In genomic region chr5:82597437-82597836, GRCh38 we compare ENCODE assay signal across 13 cellular contexts.
DNase-seq lines count a peak whose midpoint lies in the region; FAIRE-seq and TF ChIP-seq lines count a peak whose summit lies in the region.
"Had no signal": no experiment of that assay in that cellular context is flagged by ENCODE, and none has a peak within 500 bp of the region (broad histone marks: within the 10 kb centered on the region; RNA-seq: fewer than 3 reads in every experiment).

No MANE protein-coding gene starts in this region.

- POLR2A ChIA-PET in OCI-LY7 (lab: Charles Lee): interaction anchor here (0.6 kb wide), 1 partner anchor 159 kb away, joined by 3 read pairs; no protein-coding TSS in a partner anchor

- no peak for FAIRE-seq in HTR-8/SVneo (lab: Jason Lieb, UNC)
- FAIRE-seq: frontal cortex, GM12892 had no signal

- H3K9me3 ChIP-seq in OCI-LY7 (ENCODE audit: low read length): no peaks in the 10 kb centered on the region

- H2AFZ ChIP-seq in OCI-LY7 (ENCODE audit: low read length): no peak overlapping the region

- H3K79me2 ChIP-seq in OCI-LY7 (ENCODE audit: insufficient read depth, low read depth, low read length): no peaks in the 10 kb centered on the region

- no TSS peak for BruUV-seq in OCI-LY7 (replicated peaks; lab: Mats Ljungman, UMichigan)

- TF ChIP-seq CTCF in AG10803 (conservative IDR thresholded peaks at IDR 0.05; ENCODE audit: low read length): peak; percentile 13; the same call in 1 of the 2 replicates
- TF ChIP-seq CTCF in GM13976 (IDR thresholded peaks at IDR 0.05; ENCODE audit: borderline replicate concordance, control extremely low read depth, extremely low read depth, insufficient read depth, missing control alignments): peak; percentile 4
- peak; percentile 51 for TF ChIP-seq CTCF in OCI-LY7 (conservative IDR thresholded peaks at IDR 0.05; ENCODE audit: low read length)
- peak; percentile 11 for TF ChIP-seq CTCF in fibroblast of pulmonary artery (IDR thresholded peaks at IDR 0.05; ENCODE audit: low read length, missing control alignments)

- H3K27ac ChIP-seq in OCI-LY7 (ENCODE audit: low read depth, low read length, poor library complexity, severe bottlenecking): no peak overlapping the region

- CTCF ChIA-PET in OCI-LY7 (lab: Charles Lee; ENCODE audit: unreplicated experiment): no interaction called here

- no peak for DNase-seq in AG10803 (ENCODE audit: low read depth)
- no peak for DNase-seq in GM13976 (ENCODE audit: low spot score)
- no peak for DNase-seq in OCI-LY7 (ENCODE audit: low spot score)
- DNase-seq in fibroblast of pulmonary artery (ENCODE audit: low read depth): no peak
- DNase-seq in COR-L47 (lab: John Stamatoyannopoulos, UW): no peak
- DNase-seq in HTR-8/SVneo (ENCODE audit: insufficient read length, low spot score): no peak
- no peak for DNase-seq in NCI-H1436 (lab: John Stamatoyannopoulos, UW)
- no peak for DNase-seq in activated gamma-delta T cell treated with Interleukin-2 at 50 U/mL for 16 hours
- DNase-seq: activated naive CD4-positive, alpha-beta T cell treated with anti-CD3 and anti-CD28 coated beads, Interleukin-2, amount 10 ng/mL, durations not matched to agents 7 days and 5 days; NCI-H1048; NCI-H524 treated with DMSO at 0.1 percent for 48 hours had no signal

- H3K4me3 ChIP-seq in AG10803 (ENCODE audit: low read length) (no peak overlapping the region), OCI-LY7 (ENCODE audit: low read depth, low read length, poor library complexity, severe bottlenecking) (no peak overlapping the region), fibroblast of pulmonary artery (replicated peaks; ENCODE audit: low read depth, low read length) (no peak overlapping the region)

- H3K4me2 ChIP-seq in OCI-LY7 (ENCODE audit: low read length): no peak overlapping the region

- in situ Hi-C loops in GM13976 (cut with MboI; ENCODE audit: low sequenced_read_pairs, unreplicated experiment): no loop called here

- intact Hi-C loops in OCI-LY7 (cut with micrococcal nuclease; ENCODE audit: unreplicated experiment): no loop called here

- H3K4me1 ChIP-seq in OCI-LY7 (ENCODE audit: insufficient read depth, low read length, poor library complexity, severe bottlenecking): no peaks in the 10 kb centered on the region

- H3K9me2 ChIP-seq in OCI-LY7 (ENCODE audit: insufficient read depth, low read length): no peaks in the 10 kb centered on the region

- no peaks in the 10 kb centered on the region for H3K36me3 ChIP-seq in OCI-LY7 (ENCODE audit: insufficient read depth, low read length)

- no peaks in the 10 kb centered on the region for H4K20me1 ChIP-seq in OCI-LY7 (ENCODE audit: insufficient read depth, low read length)
